In the genomic region with DNA sequence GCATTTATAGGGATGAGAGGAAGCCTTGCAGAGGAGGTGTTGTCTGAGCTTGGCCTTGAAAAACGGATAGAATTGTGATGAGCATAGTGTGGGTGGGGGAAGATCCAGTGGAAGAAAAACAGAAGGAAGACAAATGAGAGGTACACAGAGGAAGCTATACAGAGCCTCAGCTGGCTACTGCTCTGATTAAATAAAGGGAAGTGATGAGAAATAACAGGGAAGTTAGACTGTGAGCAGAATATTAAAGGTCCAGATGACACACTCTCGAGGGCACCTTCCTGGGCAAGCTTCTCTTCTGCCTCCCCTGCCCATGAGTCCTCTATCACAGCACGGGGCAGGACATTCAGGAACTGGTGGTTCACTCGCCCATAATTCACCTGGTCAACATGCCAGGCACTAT, we compare ENCODE assay signal across 14 cellular contexts.
A peak's percentile ranks its signal among the peaks of the same experiment; 100 is the strongest.
DNase-seq lines count a peak whose midpoint lies in the region; ATAC-seq lines count a peak whose summit lies in the region.
"Had no signal": no experiment of that assay in that cellular context is flagged by ENCODE, and none has a peak within 500 bp of the region (broad histone marks: within the 10 kb centered on the region; RNA-seq: fewer than 3 reads in every experiment).

No MANE protein-coding gene starts in this region.

- DNase-seq in NOMO-1 treated with DMSO at 0.1 percent for 48 hours (lab: John Stamatoyannopoulos, UW; ENCODE audit: unreplicated experiment), result peak; percentile 75
- peak; percentile 44 for DNase-seq in germinal center (ENCODE audit: low spot score)
- no peak for DNase-seq in sciatic nerve (ENCODE audit: low spot score)
- DNase-seq in MG63, result no peak
- DNase-seq in NCI-H2196 treated with DMSO at 0.1 percent for 48 hours (lab: John Stamatoyannopoulos, UW; ENCODE audit: unreplicated experiment), result no peak
- DNase-seq: activated CD4-positive, alpha-beta memory T cell treated with anti-CD3 and anti-CD28 coated beads for 36 hours; DND-41; dorsolateral prefrontal cortex; retina; stimulated activated CD4-positive, alpha-beta T cell treated with anti-CD3 and anti-CD28 coated beads, Interleukin-15, amount 100 ng/mL, for 24 hours; testis had no signal

- no peaks in the 10 kb centered on the region for H3K9me3 ChIP-seq in MG63
- H3K9me3 ChIP-seq: neutrophil, testis had no signal

- intact Hi-C loops in sciatic nerve (cut with DNase I), result no loop called here

- ATAC-seq in GM19351 (IDR thresholded peaks at IDR 0.05; ENCODE audit: unreplicated experiment) (peak; percentile 27), sciatic nerve (peak; percentile 76), GM21576 (IDR thresholded peaks at IDR 0.05; ENCODE audit: unreplicated experiment) (no peak)

- no peak overlapping the region for H3K4me3 ChIP-seq in MG63
- H3K4me3 ChIP-seq: dorsolateral prefrontal cortex, testis had no signal

- no peaks in the 10 kb centered on the region for H3K36me3 ChIP-seq in MG63
- H3K36me3 ChIP-seq: neutrophil had no signal

- H3K27me3 ChIP-seq in MG63, result no peaks in the 10 kb centered on the region
- H3K27me3 ChIP-seq: dorsolateral prefrontal cortex, neutrophil, testis had no signal

Comparison
In these comparisons a context has a peak if more than half of its experiments do, and no peak if none do; other contexts are left out.
1. DNase-seq: peak in NOMO-1 treated with DMSO at 0.1 percent for 48 hours (single experiment) and germinal center (single experiment); none in sciatic nerve (single experiment), MG63 (single experiment) and NCI-H2196 treated with DMSO at 0.1 percent for 48 hours (single experiment).